In the genomic region with DNA sequence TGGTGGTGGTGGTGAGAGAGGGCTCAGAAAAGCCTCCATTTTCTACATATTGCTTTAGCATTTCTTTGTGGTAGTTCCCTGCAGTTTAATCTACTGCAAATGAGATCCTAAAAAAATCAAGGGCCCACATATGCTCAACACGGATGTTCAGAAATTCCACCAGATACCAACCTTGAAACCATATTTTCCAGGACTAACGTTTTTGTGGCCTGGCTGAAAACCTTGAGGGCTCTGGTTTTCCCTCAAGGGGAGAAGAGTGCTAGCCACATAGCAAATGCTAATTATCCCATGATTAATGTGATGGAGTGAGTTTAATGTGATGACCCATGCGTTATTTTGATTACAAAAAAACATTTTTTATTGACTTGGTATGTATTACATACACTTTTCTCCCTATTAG, we compare ENCODE assay signal across 14 cellular contexts.
"Had no signal": no experiment of that assay in that cellular context is flagged by ENCODE, and none has a peak within 500 bp of the region (broad histone marks: within the 10 kb centered on the region; RNA-seq: fewer than 3 reads in every experiment).

No MANE protein-coding gene starts in this region.

- H3K36me3 ChIP-seq: breast epithelium, tibial nerve, vagina had no signal

- H3K4me1 ChIP-seq: breast epithelium, vagina had no signal

- H3K27ac ChIP-seq: breast epithelium, tibial nerve, vagina had no signal

- H3K9me3 Mint-ChIP-seq: activated naive CD8-positive, alpha-beta T cell treated with anti-CD3 and anti-CD28 coated beads, Interleukin-2, amount 10 ng/mL, durations not matched to agents 7 days and 5 days; activated T-helper 1 cell treated with anti-CD3 and anti-CD28 coated beads, Interleukin-12 subunit alpha, Interleukin-12 subunit beta, Interleukin-2, Interleukin-4 antibody, amounts not matched to agents 30 ng/mL and 10 ng/mL and 1 ng/mL, durations not matched to agents 14 hours and 24 hours and 36 hours; dendritic cell treated with granulocyte-macrophage colony-stimulating factor and Interleukin-4, amounts not matched to agents 40 ng/mL and 50 ng/mL, for 4 days; immature natural killer cell had no signal

- H3K27ac Mint-ChIP-seq: activated naive CD8-positive, alpha-beta T cell treated with anti-CD3 and anti-CD28 coated beads, Interleukin-2, amount 10 ng/mL, durations not matched to agents 7 days and 5 days; activated T-helper 1 cell treated with anti-CD3 and anti-CD28 coated beads, Interleukin-12 subunit alpha, Interleukin-12 subunit beta, Interleukin-2, Interleukin-4 antibody, amounts not matched to agents 30 ng/mL and 10 ng/mL and 1 ng/mL, durations not matched to agents 14 hours and 24 hours and 36 hours; dendritic cell treated with granulocyte-macrophage colony-stimulating factor and Interleukin-4, amounts not matched to agents 40 ng/mL and 50 ng/mL, for 4 days had no signal

- H3K27me3 ChIP-seq: breast epithelium, tibial nerve, vagina had no signal

- H3K9me3 ChIP-seq: breast epithelium, tibial nerve, vagina had no signal

- H3K27me3 Mint-ChIP-seq: activated naive CD8-positive, alpha-beta T cell treated with anti-CD3 and anti-CD28 coated beads, Interleukin-2, amount 10 ng/mL, durations not matched to agents 7 days and 5 days had no signal

- DNase-seq: activated naive CD8-positive, alpha-beta T cell treated with anti-CD3 and anti-CD28 coated beads, Interleukin-2, amount 10 ng/mL, durations not matched to agents 7 days and 5 days; cerebellar nuclear complex; effector memory CD4-positive, alpha-beta T cell; head of caudate nucleus; immature natural killer cell; stimulated activated CD4-positive, alpha-beta T cell treated with anti-CD3 and anti-CD28 coated beads, Interleukin-4, amount 100 ng/mL, for 1 hour; stimulated activated naive CD4-positive, alpha-beta T cell treated with Interleukin-2 at 50 U/mL for 16 hours; substantia nigra; T-helper 2 cell had no signal

- H3K4me3 Mint-ChIP-seq: activated naive CD8-positive, alpha-beta T cell treated with anti-CD3 and anti-CD28 coated beads, Interleukin-2, amount 10 ng/mL, durations not matched to agents 7 days and 5 days; activated T-helper 1 cell treated with anti-CD3 and anti-CD28 coated beads, Interleukin-12 subunit alpha, Interleukin-12 subunit beta, Interleukin-2, Interleukin-4 antibody, amounts not matched to agents 30 ng/mL and 10 ng/mL and 1 ng/mL, durations not matched to agents 14 hours and 24 hours and 36 hours; dendritic cell treated with granulocyte-macrophage colony-stimulating factor and Interleukin-4, amounts not matched to agents 40 ng/mL and 50 ng/mL, for 4 days; immature natural killer cell had no signal

- H3K4me3 ChIP-seq: breast epithelium, tibial nerve, vagina had no signal
